In genomic region chr1:229229137-229229720, GRCh38 we compare ENCODE assay signal across 8 cellular contexts. TPM values are rescaled to one million over a fixed set of nuclear protein-coding genes. Genes with fewer than 3 reads are reported as not detected.
A peak's percentile ranks its signal among the peaks of the same experiment; 100 is the strongest.
DNase-seq lines count a peak whose midpoint lies in the region; ATAC-seq and TF ChIP-seq lines count a peak whose summit lies in the region.

No MANE protein-coding gene starts in this region.

- ATAC-seq in sciatic nerve, result peak; percentile 9
- ATAC-seq in effector memory CD8-positive, alpha-beta T cell (replicated peaks), result no peak

- DNase-seq in GM23248 (peak; percentile 49), SK-MEL-5 (ENCODE audit: low read depth, low spot score) (peak; percentile 20), hepatocyte (ENCODE audit: low spot score) (peak; percentile 52), sciatic nerve (ENCODE audit: low spot score) (peak; percentile 27), dermis blood vessel endothelial cell (no peak)
- no peak for DNase-seq in stimulated activated CD4-positive, alpha-beta T cell treated with anti-CD3 and anti-CD28 coated beads, Interleukin-12 subunit alpha, Interleukin-12 subunit beta, amount 100 ng/mL, for 4 hours
- no peak for DNase-seq in activated CD8-positive, alpha-beta memory T cell treated with anti-CD3 and anti-CD28 coated beads, Interleukin-2, amount 50 U/mL, for 4 hours
- DNase-seq in effector memory CD8-positive, alpha-beta T cell, result no peak

- H3K36me3 ChIP-seq in GM23248 (ENCODE audit: low read depth), result no peaks in the 10 kb centered on the region
- H3K36me3 ChIP-seq in hepatocyte (replicated peaks; ENCODE audit: insufficient read depth, low read depth), result no peaks in the 10 kb centered on the region

- 1 to 3% methylated on average over 7 of the region's 7 CpGs for WGBS in GM23248 (ENCODE audit: low coverage in 1 of 2, low lambda C conversion rate in 2 of 2, missing lambda C conversion rate in 2 of 2), 2 experiments
- 11% methylated on average over 7 of the region's 7 CpGs for WGBS in hepatocyte (ENCODE audit: low lambda C conversion rate, missing lambda C conversion rate)

- H3K9me3 ChIP-seq in GM23248 (ENCODE audit: low read depth) (no peaks in the 10 kb centered on the region), hepatocyte (ENCODE audit: low read depth) (no peaks in the 10 kb centered on the region)

- peak overlapping the region; percentile 52 for H3K4me2 ChIP-seq in GM23248 (ENCODE audit: unreplicated experiment)
- H3K4me2 ChIP-seq in hepatocyte, result peak overlapping the region; percentile 66

- H3K4me3 Mint-ChIP-seq in effector memory CD8-positive, alpha-beta T cell, result no peak overlapping the region

- no peaks in the 10 kb centered on the region for H3K9me3 Mint-ChIP-seq in effector memory CD8-positive, alpha-beta T cell

- H3K4me3 ChIP-seq in GM23248 (no peak overlapping the region), hepatocyte (no peak overlapping the region)

- H3K4me1 Mint-ChIP-seq in effector memory CD8-positive, alpha-beta T cell (ENCODE audit: low read depth in 2 of 2), result peaks cover 3 to 7% of the 10 kb centered on the region in 2 donors

- in situ Hi-C loops in GM23248 (cut with MboI), result loop anchor here (10.0 kb wide), 1 partner anchor 494 kb away; the partner anchor contains the start of gene RHOU
- in situ Hi-C loops in SK-MEL-5 (cut with HindIII; ENCODE audit: low pct_unique_long_range_greater_than_20kb, low sequenced_read_pairs), result no loop called here

- H3K9me2 ChIP-seq in GM23248 (ENCODE audit: insufficient read depth) (no peaks in the 10 kb centered on the region), hepatocyte (replicated peaks; ENCODE audit: insufficient read depth) (no peaks in the 10 kb centered on the region)

- no peak overlapping the region for H3K9ac ChIP-seq in GM23248

- H2AFZ ChIP-seq in GM23248 (peak overlapping the region; percentile 63; the same call in 1 of the 2 replicates), hepatocyte (peak overlapping the region; percentile 52)

- no peak overlapping the region for H3K27ac ChIP-seq in GM23248
- peak overlapping the region; percentile 87 for H3K27ac ChIP-seq in hepatocyte

- no peaks in the 10 kb centered on the region for H3K36me3 Mint-ChIP-seq in effector memory CD8-positive, alpha-beta T cell (ENCODE audit: insufficient read depth)

- H4K20me1 ChIP-seq in GM23248 (ENCODE audit: insufficient read depth), result no peaks in the 10 kb centered on the region
- H4K20me1 ChIP-seq in hepatocyte (ENCODE audit: insufficient read depth, poor library complexity, severe bottlenecking), result no peaks in the 10 kb centered on the region

- H3K79me2 ChIP-seq in GM23248 (ENCODE audit: insufficient read depth) (no peaks in the 10 kb centered on the region), hepatocyte (no peaks in the 10 kb centered on the region)

- H3K27me3 ChIP-seq in GM23248 (replicated peaks; ENCODE audit: insufficient read depth) (peaks cover 30% of the 10 kb centered on the region), hepatocyte (no peaks in the 10 kb centered on the region)

- TF ChIP-seq CTCF in hepatocyte (IDR thresholded peaks at IDR 0.05; ENCODE audit: poor library complexity), result no peak

- H3K4me1 ChIP-seq in GM23248 (ENCODE audit: insufficient read depth) (peaks cover 14% of the 10 kb centered on the region; the same call in 1 of the 2 replicates), hepatocyte (ENCODE audit: insufficient read depth) (peaks cover 46% of the 10 kb centered on the region)

- H3K27ac Mint-ChIP-seq in effector memory CD8-positive, alpha-beta T cell, result no peak overlapping the region

- intact Hi-C loops in sciatic nerve (cut with DNase I), result no loop called here

- no peaks in the 10 kb centered on the region for H3F3A ChIP-seq in GM23248 (ENCODE audit: insufficient read depth)

- H3K27me3 Mint-ChIP-seq in effector memory CD8-positive, alpha-beta T cell, result peaks cover 30 to 39% of the 10 kb centered on the region in 2 donors

RNA-seq across cellular contexts. Expression of gene RAB4A, which starts 41.7 kb away (rescaled TPM):
- 36.7 and 43.4 TPM in 2 replicates for total RNA-seq in GM23248 (2014; rRNA removed; shearing (Covaris generic))
- 47.2 and 52.9 TPM in 2 replicates for polyA plus RNA-seq in GM23248 (2016; fragmentation: Nextera tagmentation; extraction: Ambion mirVana)
- total RNA-seq in SK-MEL-5 (2014; rRNA removed; shearing (Covaris generic)), result 35.9 and 41.1 TPM in 2 replicates
- 42.0 and 43.9 TPM in 2 replicates for polyA plus RNA-seq in SK-MEL-5 (2015; cell fraction: cytosol; rRNA removed)
- polyA plus RNA-seq in SK-MEL-5 (2015; cell fraction: nucleus; rRNA removed), result 14.8 and 15.9 TPM in 2 replicates
- total RNA-seq in hepatocyte, result 41.7 and 47.7 TPM in 2 replicates
- 45.4 and 54.3 TPM in 2 replicates for polyA plus RNA-seq in hepatocyte
- 65.3 TPM for total RNA-seq in sciatic nerve
- 22.1 and 25.8 TPM in 2 replicates for total RNA-seq in dermis blood vessel endothelial cell

Comparison
In these comparisons a context has a peak if more than half of its experiments do, and no peak if none do; other contexts are left out.
1. DNase-seq: peak in GM23248 (single experiment), SK-MEL-5 (single experiment), hepatocyte (single experiment) and sciatic nerve (single experiment); none in stimulated activated CD4-positive, alpha-beta T cell treated with anti-CD3 and anti-CD28 coated beads, Interleukin-12 subunit alpha, Interleukin-12 subunit beta, amount 100 ng/mL, for 4 hours (single experiment), activated CD8-positive, alpha-beta memory T cell treated with anti-CD3 and anti-CD28 coated beads, Interleukin-2, amount 50 U/mL, for 4 hours (single experiment), dermis blood vessel endothelial cell (single experiment) and effector memory CD8-positive, alpha-beta T cell (0 of 3).